ENCODE assay signal across 8 cellular contexts in genomic region chr17:50055055-50055425, GRCh38. TPM values are rescaled to one million over a fixed set of nuclear protein-coding genes. Genes with fewer than 3 reads are reported as not detected.
DNase-seq lines count a peak whose midpoint lies in the region; ATAC-seq and TF ChIP-seq lines count a peak whose summit lies in the region.

No MANE protein-coding gene starts in this region.

- intact Hi-C loops in right lobe of liver (cut with DNase I) (no loop called here), thyroid gland (cut with DNase I) (no loop called here)

- TF ChIP-seq POLR2A in Peyer's patch (IDR thresholded peaks at IDR 0.05): peak; percentile 79 to 88
- TF ChIP-seq POLR2A in right lobe of liver (IDR thresholded peaks at IDR 0.05): no peak
- TF ChIP-seq POLR2A in thyroid gland (IDR thresholded peaks at IDR 0.05): peak; percentile 91 to 97

- TF ChIP-seq CTCF in Peyer's patch (IDR thresholded peaks at IDR 0.05) (no peak), chondrocyte (IDR thresholded peaks at IDR 0.05) (no peak), right lobe of liver (IDR thresholded peaks at IDR 0.05) (no peak), thyroid gland (IDR thresholded peaks at IDR 0.05) (peak in 1 of 6 experiments; percentile 3)

- peak overlapping the region; percentile 82 for H3K4me3 Mint-ChIP-seq in chondrocyte (ENCODE audit: unreplicated experiment)

- no peaks in the 10 kb centered on the region for H3K27me3 ChIP-seq in Peyer's patch
- H3K27me3 ChIP-seq in right lobe of liver: peaks cover 0 to 5% of the 10 kb centered on the region in 2 donors
- no peaks in the 10 kb centered on the region for H3K27me3 ChIP-seq in thyroid gland

- no peaks in the 10 kb centered on the region for H3K9me3 Mint-ChIP-seq in chondrocyte (ENCODE audit: low read depth)

- H3K27ac ChIP-seq in Peyer's patch: peak overlapping the region; percentile 74 to 99 (median 90)
- H3K27ac ChIP-seq in right lobe of liver: peak overlapping the region; percentile 11 to 62 (median 26)
- peak overlapping the region; percentile 92 to 99 (median 93) for H3K27ac ChIP-seq in thyroid gland

- H3K4me3 ChIP-seq in Peyer's patch: peak overlapping the region; percentile 66 to 85 (median 76)
- peak overlapping the region; percentile 51 to 62 (median 52) for H3K4me3 ChIP-seq in right lobe of liver
- H3K4me3 ChIP-seq in thyroid gland (replicated peaks in 1 of 3): peak overlapping the region in 2 of 3 donors; percentile 16 to 95

- H3K36me3 Mint-ChIP-seq in chondrocyte (ENCODE audit: low read depth): peaks cover 3% of the 10 kb centered on the region

- no peaks in the 10 kb centered on the region for H3K27me3 Mint-ChIP-seq in chondrocyte (ENCODE audit: low read depth)

- H3K36me3 ChIP-seq in Peyer's patch (no peaks in the 10 kb centered on the region), right lobe of liver (no peaks in the 10 kb centered on the region), thyroid gland (peaks cover 0 to 5% of the 10 kb centered on the region in 2 donors)

- DNase-seq in stimulated activated CD4-positive, alpha-beta T cell treated with anti-CD3 and anti-CD28 coated beads, Interleukin-4, amount 100 ng/mL, for 24 hours: peak; percentile 7
- DNase-seq in stimulated activated CD4-positive, alpha-beta T cell treated with anti-CD3 and anti-CD28 coated beads, Interleukin-4, amount 100 ng/mL, for 4 hours: no peak
- peak; percentile 45 to 89 (median 84) for DNase-seq in Peyer's patch
- DNase-seq in chondrocyte (ENCODE audit: low spot score): peak; percentile 50
- DNase-seq in right lobe of liver: peak in 1 of 3 donors; percentile 45
- peak; percentile 95 to 96 for DNase-seq in thyroid gland

- no peak for ATAC-seq in right lobe of liver
- ATAC-seq in HG02798 (IDR thresholded peaks at IDR 0.05; ENCODE audit: poor library complexity, unreplicated experiment): no peak
- no peak for ATAC-seq in GM19328 (IDR thresholded peaks at IDR 0.05; ENCODE audit: unreplicated experiment)

- WGBS in right lobe of liver (ENCODE audit: insufficient coverage, low coverage, low lambda C conversion rate, missing lambda C conversion rate): 12% methylated on average over 12 of the region's 14 CpGs
- 5 to 11% methylated on average over 14 of the region's 14 CpGs for WGBS in thyroid gland, 2 donors

- H3K4me1 Mint-ChIP-seq in chondrocyte (ENCODE audit: low read depth): peaks cover 81% of the 10 kb centered on the region

- H3K4me1 ChIP-seq in Peyer's patch (peaks cover 0 to 64% (median 6%) of the 10 kb centered on the region in 4 donors), right lobe of liver (peaks cover 0 to 18% (median 4%) of the 10 kb centered on the region in 4 donors), thyroid gland (peaks cover 21 to 67% of the 10 kb centered on the region in 2 donors)

- H3K27ac Mint-ChIP-seq in chondrocyte (ENCODE audit: unreplicated experiment): peak overlapping the region; percentile 93

- H3K9me3 ChIP-seq in Peyer's patch (no peaks in the 10 kb centered on the region), right lobe of liver (no peaks in the 10 kb centered on the region), thyroid gland (no peaks in the 10 kb centered on the region)

RNA-seq across cellular contexts. Expression of gene ITGA3, which starts 0.9 kb away (rescaled TPM):
- 100 to 1,000 TPM in 3 of 4 donors, 10 to 100 TPM in 1; 71.0 to 285 (median 247) TPM for total RNA-seq in Peyer's patch
- 85.8 to 236 TPM (median 216 TPM) in 3 replicates for total RNA-seq in chondrocyte
- 1 to 10 TPM; 1.4 to 3.7 (median 2.4) TPM for total RNA-seq in right lobe of liver
- 100 to 1,000 TPM; 145 to 246 (median 172) TPM for total RNA-seq in thyroid gland

RNA-seq across cellular contexts. Expression of gene PDK2, which starts 40.1 kb away (rescaled TPM):
- total RNA-seq in Peyer's patch: 100 to 1,000 TPM in 3 of 4 donors, 10 to 100 TPM in 1; 23.1 to 283 (median 164) TPM
- total RNA-seq in chondrocyte: 28.9 to 38.0 TPM (median 31.1 TPM) in 3 replicates
- 10 to 100 TPM; 25.0 to 58.0 (median 44.8) TPM for total RNA-seq in right lobe of liver
- 10 to 100 TPM; 42.5 to 79.3 (median 64.5) TPM for total RNA-seq in thyroid gland

Comparison
In these comparisons a context has a peak if more than half of its experiments do, and no peak if none do; other contexts are left out.
1. DNase-seq: peak in stimulated activated CD4-positive, alpha-beta T cell treated with anti-CD3 and anti-CD28 coated beads, Interleukin-4, amount 100 ng/mL, for 24 hours (single experiment), Peyer's patch (3 of 3), chondrocyte (single experiment) and thyroid gland (2 of 2); none in stimulated activated CD4-positive, alpha-beta T cell treated with anti-CD3 and anti-CD28 coated beads, Interleukin-4, amount 100 ng/mL, for 4 hours (0 of 2).
2. H3K27ac ChIP-seq: peak in every context shown above with its lines; median percentile 93 in thyroid gland; 90 in Peyer's patch; 26 in right lobe of liver.
3. RNA of gene ITGA3, which starts 0.9 kb away (total RNA-seq): 71.0 to 285 TPM in Peyer's patch, 85.8 to 236 TPM in chondrocyte and 145 to 246 TPM in thyroid gland; 1.4 to 3.7 TPM in right lobe of liver; every median in the first group is over 10 times any median in the second.
4. Peak in every context shown above with its lines, with median percentiles within 50 percentile points of each other: H3K4me3 ChIP-seq.